In genomic region chr14:105532735-105533141, GRCh38 we compare ENCODE assay signal across 12 cellular contexts. TPM values are rescaled to one million over a fixed set of nuclear protein-coding genes. Genes with fewer than 3 reads are reported as not detected.
DNase-seq lines count a peak whose midpoint lies in the region; ATAC-seq and TF ChIP-seq lines count a peak whose summit lies in the region.
"Had no signal": no experiment of that assay in that cellular context is flagged by ENCODE, and none has a peak within 500 bp of the region (broad histone marks: within the 10 kb centered on the region; RNA-seq: fewer than 3 reads in every experiment).

No MANE protein-coding gene starts in this region.

- H3K9me3 Mint-ChIP-seq in IgD-negative memory B cell (no peaks in the 10 kb centered on the region), osteocyte (ENCODE audit: unreplicated experiment) (no peaks in the 10 kb centered on the region)

- TF ChIP-seq CTCF in osteocyte (IDR thresholded peaks at IDR 0.05) = peak; percentile 46

- peaks cover 2% of the 10 kb centered on the region for H3K4me1 ChIP-seq in adipocyte (ENCODE audit: control insufficient read depth, insufficient read depth, low read length)

- no peaks in the 10 kb centered on the region for H3K9me3 ChIP-seq in adipocyte (ENCODE audit: control insufficient read depth, low read length)
- H3K9me3 ChIP-seq: thoracic aorta had no signal

- no peaks in the 10 kb centered on the region for H3K36me3 ChIP-seq in adipocyte (ENCODE audit: control insufficient read depth, insufficient read depth, low read length, severe bottlenecking)
- H3K36me3 ChIP-seq: thoracic aorta had no signal

- ATAC-seq in GM18861 (IDR thresholded peaks at IDR 0.05; ENCODE audit: unreplicated experiment) = no peak

- intact Hi-C loops in posterior vena cava (cut with DNase I) = no loop called here

- H3K36me3 Mint-ChIP-seq in IgD-negative memory B cell (no peaks in the 10 kb centered on the region), osteocyte (ENCODE audit: unreplicated experiment) (no peaks in the 10 kb centered on the region)
- H3K36me3 Mint-ChIP-seq: CD4-positive, CD25-positive, alpha-beta regulatory T cell had no signal

- DNase-seq in SIG-M5 treated with dmso at 0.1 percent for 504 hours (lab: John Stamatoyannopoulos, UW; ENCODE audit: unreplicated experiment) (peak; percentile 14), SIG-M5 (lab: John Stamatoyannopoulos, UW) (no peak), adipocyte (ENCODE audit: low read depth) (peak; percentile 30), osteocyte (ENCODE audit: extremely low spot score, unreplicated experiment) (no peak), posterior vena cava (ENCODE audit: low spot score) (no peak), HT-29 (ENCODE audit: low spot score) (no peak)
- DNase-seq: CD4-positive, CD25-positive, alpha-beta regulatory T cell; effector CD4-positive, alpha-beta T cell; T1000 had no signal

- H3K4me3 ChIP-seq in adipocyte (ENCODE audit: low read length) = no peak overlapping the region
- H3K4me3 ChIP-seq: thoracic aorta had no signal

- peaks cover 35% of the 10 kb centered on the region for H3K27me3 ChIP-seq in adipocyte (replicated peaks; ENCODE audit: control insufficient read depth, insufficient read depth, low read length)

- peaks cover 18 to 26% (median 24%) of the 10 kb centered on the region in 3 donors for H3K4me1 Mint-ChIP-seq in IgD-negative memory B cell
- no peaks in the 10 kb centered on the region for H3K4me1 Mint-ChIP-seq in osteocyte (ENCODE audit: unreplicated experiment)

- H3K27me3 Mint-ChIP-seq in IgD-negative memory B cell (peaks cover 10% of the 10 kb centered on the region), osteocyte (ENCODE audit: unreplicated experiment) (peaks cover 6% of the 10 kb centered on the region)

- H3K27ac Mint-ChIP-seq in IgD-negative memory B cell = peak overlapping the region; percentile 29 to 77 (median 54)
- H3K27ac Mint-ChIP-seq in osteocyte (ENCODE audit: unreplicated experiment) = no peak overlapping the region

- H3K4me3 Mint-ChIP-seq in IgD-negative memory B cell (peak overlapping the region; percentile 36 to 87 (median 63)), osteocyte (ENCODE audit: unreplicated experiment) (no peak overlapping the region)

- no peak overlapping the region for H3K9ac ChIP-seq in adipocyte (ENCODE audit: low read length)

RNA-seq across cellular contexts. Expression of gene TMEM121, which starts 6.4 kb away (rescaled TPM):
- 5.5 TPM for polyA plus RNA-seq in IgD-negative memory B cell
- total RNA-seq in osteocyte (3.3 and 3.6 TPM in 2 replicates), posterior vena cava (1 to 10 TPM; 1.9 to 2.2 TPM)
- total RNA-seq in HT-29 (2014; rRNA removed; shearing (Covaris generic)) = 0.31 and 0.65 TPM in 2 replicates

RNA-seq across cellular contexts. Expression of gene TEDC1, which starts 41.7 kb away (rescaled TPM):
- polyA plus RNA-seq in IgD-negative memory B cell = 11.8 TPM
- total RNA-seq in osteocyte (8.4 and 11.0 TPM in 2 replicates), posterior vena cava (10 to 100 TPM in 1 of 2 donors, 1 to 10 TPM in 1; 7.9 to 15.4 TPM)
- 112 and 140 TPM in 2 replicates for total RNA-seq in HT-29 (2014; rRNA removed; shearing (Covaris generic))

RNA-seq across cellular contexts. Expression of gene CRIP1, which starts 46.1 kb away (rescaled TPM):
- 1,925 TPM for polyA plus RNA-seq in IgD-negative memory B cell
- total RNA-seq in osteocyte (31.0 and 34.1 TPM in 2 replicates), posterior vena cava (100 to 1,000 TPM; 122 to 285 TPM)
- 667 and 791 TPM in 2 replicates for total RNA-seq in HT-29 (2014; rRNA removed; shearing (Covaris generic))

RNA-seq across cellular contexts. Expression of gene CRIP2, which starts 58.1 kb away (rescaled TPM):
- polyA plus RNA-seq in IgD-negative memory B cell = 70.8 TPM
- total RNA-seq in osteocyte (183 and 191 TPM in 2 replicates), posterior vena cava (100 to 1,000 TPM; 187 to 199 TPM)
- 267 and 274 TPM in 2 replicates for total RNA-seq in HT-29 (2014; rRNA removed; shearing (Covaris generic))

Comparison
In these comparisons a context has a peak if more than half of its experiments do, and no peak if none do; other contexts are left out.
1. DNase-seq: peak in SIG-M5 treated with dmso at 0.1 percent for 504 hours (single experiment) and adipocyte (single experiment); none in SIG-M5 (single experiment), osteocyte (single experiment), posterior vena cava (single experiment) and HT-29 (single experiment).